ENCODE assay signal across 1 cellular context in the genomic region with DNA sequence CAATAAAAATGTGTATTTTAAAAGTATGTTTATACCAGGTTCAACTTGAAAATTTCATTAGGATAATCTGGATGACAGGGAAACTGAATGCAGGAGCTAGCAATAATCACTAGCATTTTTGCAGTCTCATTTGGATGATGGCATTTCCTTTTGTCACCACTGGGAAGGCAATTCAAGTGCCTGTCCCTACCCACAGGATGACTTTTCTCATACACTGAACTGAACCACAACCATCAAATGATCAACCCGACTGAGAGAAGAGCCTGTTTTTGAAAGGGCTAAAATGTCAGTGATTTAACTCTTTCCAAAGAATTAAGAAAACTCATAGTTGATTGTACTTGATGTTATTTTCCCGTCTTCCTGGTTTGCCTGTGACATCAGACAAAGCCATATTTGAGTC.
TF ChIP-seq lines count a peak whose summit lies in the region.

No MANE protein-coding gene starts in this region.

TF ChIP-seq in GM23338, 12 proteins besides CTCF, POLR2A, EP300 and RAD21 (continued from another document):
- TF ChIP-seq, protein P1, sequence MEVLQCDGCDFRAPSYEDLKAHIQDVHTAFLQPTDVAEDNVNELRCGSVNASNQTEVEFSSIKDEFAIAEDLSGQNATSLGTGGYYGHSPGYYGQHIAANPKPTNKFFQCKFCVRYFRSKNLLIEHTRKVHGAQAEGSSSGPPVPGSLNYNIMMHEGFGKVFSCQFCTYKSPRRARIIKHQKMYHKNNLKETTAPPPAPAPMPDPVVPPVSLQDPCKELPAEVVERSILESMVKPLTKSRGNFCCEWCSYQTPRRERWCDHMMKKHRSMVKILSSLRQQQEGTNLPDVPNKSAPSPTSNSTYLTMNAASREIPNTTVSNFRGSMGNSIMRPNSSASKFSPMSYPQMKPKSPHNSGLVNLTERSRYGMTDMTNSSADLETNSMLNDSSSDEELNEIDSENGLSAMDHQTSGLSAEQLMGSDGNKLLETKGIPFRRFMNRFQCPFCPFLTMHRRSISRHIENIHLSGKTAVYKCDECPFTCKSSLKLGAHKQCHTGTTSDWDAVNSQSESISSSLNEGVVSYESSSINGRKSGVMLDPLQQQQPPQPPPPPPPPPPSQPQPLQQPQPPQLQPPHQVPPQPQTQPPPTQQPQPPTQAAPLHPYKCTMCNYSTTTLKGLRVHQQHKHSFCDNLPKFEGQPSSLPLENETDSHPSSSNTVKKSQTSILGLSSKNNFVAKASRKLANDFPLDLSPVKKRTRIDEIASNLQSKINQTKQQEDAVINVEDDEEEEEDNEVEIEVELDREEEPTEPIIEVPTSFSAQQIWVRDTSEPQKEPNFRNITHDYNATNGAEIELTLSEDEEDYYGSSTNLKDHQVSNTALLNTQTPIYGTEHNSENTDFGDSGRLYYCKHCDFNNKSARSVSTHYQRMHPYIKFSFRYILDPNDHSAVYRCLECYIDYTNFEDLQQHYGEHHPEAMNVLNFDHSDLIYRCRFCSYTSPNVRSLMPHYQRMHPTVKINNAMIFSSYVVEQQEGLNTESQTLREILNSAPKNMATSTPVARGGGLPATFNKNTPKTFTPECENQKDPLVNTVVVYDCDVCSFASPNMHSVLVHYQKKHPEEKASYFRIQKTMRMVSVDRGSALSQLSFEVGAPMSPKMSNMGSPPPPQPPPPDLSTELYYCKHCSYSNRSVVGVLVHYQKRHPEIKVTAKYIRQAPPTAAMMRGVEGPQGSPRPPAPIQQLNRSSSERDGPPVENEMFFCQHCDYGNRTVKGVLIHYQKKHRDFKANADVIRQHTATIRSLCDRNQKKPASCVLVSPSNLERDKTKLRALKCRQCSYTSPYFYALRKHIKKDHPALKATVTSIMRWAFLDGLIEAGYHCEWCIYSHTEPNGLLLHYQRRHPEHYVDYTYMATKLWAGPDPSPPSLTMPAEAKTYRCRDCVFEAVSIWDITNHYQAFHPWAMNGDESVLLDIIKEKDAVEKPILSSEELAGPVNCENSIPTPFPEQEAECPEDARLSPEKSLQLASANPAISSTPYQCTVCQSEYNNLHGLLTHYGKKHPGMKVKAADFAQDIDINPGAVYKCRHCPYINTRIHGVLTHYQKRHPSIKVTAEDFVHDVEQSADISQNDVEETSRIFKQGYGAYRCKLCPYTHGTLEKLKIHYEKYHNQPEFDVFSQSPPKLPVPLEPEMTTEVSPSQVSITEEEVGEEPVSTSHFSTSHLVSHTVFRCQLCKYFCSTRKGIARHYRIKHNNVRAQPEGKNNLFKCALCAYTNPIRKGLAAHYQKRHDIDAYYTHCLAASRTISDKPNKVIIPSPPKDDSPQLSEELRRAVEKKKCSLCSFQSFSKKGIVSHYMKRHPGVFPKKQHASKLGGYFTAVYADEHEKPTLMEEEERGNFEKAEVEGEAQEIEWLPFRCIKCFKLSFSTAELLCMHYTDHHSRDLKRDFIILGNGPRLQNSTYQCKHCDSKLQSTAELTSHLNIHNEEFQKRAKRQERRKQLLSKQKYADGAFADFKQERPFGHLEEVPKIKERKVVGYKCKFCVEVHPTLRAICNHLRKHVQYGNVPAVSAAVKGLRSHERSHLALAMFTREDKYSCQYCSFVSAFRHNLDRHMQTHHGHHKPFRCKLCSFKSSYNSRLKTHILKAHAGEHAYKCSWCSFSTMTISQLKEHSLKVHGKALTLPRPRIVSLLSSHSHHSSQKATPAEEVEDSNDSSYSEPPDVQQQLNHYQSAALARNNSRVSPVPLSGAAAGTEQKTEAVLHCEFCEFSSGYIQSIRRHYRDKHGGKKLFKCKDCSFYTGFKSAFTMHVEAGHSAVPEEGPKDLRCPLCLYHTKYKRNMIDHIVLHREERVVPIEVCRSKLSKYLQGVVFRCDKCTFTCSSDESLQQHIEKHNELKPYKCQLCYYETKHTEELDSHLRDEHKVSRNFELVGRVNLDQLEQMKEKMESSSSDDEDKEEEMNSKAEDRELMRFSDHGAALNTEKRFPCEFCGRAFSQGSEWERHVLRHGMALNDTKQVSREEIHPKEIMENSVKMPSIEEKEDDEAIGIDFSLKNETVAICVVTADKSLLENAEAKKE (CRISPR knock-in tag; IDR thresholded peaks at IDR 0.05): no peak
- TF ChIP-seq NANOG (IDR thresholded peaks at IDR 0.05; ENCODE audit: borderline replicate concordance): no peak
- TF ChIP-seq ZNF114 (CRISPR knock-in tag; IDR thresholded peaks at IDR 0.05): no peak
- no peak for TF ChIP-seq CREB1 (CRISPR knock-in tag; IDR thresholded peaks at IDR 0.05; ENCODE audit: low read depth)
- TF ChIP-seq, protein P2, sequence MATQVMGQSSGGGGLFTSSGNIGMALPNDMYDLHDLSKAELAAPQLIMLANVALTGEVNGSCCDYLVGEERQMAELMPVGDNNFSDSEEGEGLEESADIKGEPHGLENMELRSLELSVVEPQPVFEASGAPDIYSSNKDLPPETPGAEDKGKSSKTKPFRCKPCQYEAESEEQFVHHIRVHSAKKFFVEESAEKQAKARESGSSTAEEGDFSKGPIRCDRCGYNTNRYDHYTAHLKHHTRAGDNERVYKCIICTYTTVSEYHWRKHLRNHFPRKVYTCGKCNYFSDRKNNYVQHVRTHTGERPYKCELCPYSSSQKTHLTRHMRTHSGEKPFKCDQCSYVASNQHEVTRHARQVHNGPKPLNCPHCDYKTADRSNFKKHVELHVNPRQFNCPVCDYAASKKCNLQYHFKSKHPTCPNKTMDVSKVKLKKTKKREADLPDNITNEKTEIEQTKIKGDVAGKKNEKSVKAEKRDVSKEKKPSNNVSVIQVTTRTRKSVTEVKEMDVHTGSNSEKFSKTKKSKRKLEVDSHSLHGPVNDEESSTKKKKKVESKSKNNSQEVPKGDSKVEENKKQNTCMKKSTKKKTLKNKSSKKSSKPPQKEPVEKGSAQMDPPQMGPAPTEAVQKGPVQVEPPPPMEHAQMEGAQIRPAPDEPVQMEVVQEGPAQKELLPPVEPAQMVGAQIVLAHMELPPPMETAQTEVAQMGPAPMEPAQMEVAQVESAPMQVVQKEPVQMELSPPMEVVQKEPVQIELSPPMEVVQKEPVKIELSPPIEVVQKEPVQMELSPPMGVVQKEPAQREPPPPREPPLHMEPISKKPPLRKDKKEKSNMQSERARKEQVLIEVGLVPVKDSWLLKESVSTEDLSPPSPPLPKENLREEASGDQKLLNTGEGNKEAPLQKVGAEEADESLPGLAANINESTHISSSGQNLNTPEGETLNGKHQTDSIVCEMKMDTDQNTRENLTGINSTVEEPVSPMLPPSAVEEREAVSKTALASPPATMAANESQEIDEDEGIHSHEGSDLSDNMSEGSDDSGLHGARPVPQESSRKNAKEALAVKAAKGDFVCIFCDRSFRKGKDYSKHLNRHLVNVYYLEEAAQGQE (IDR thresholded peaks at IDR 0.05; ENCODE audit: unreplicated experiment): no peak
- TF ChIP-seq ETS1 (IDR thresholded peaks at IDR 0.05): no peak
- no peak for TF ChIP-seq JUNB (IDR thresholded peaks at IDR 0.05; ENCODE audit: unreplicated experiment)
- TF ChIP-seq EZH2phosphoT487 (IDR thresholded peaks at IDR 0.05; ENCODE audit: unreplicated experiment): no peak
